In genomic region chr3:38346584-38347410, GRCh38 we compare ENCODE assay signal across 1 cellular context.
TF ChIP-seq lines count a peak whose summit lies in the region.

TSS of gene XYLB (plus strand) at chr3:38346785. CDS start at chr3:38346869, 84 bp downstream.

TF ChIP-seq in HEK293, 187 proteins besides CTCF, POLR2A, EP300 and RAD21 (continued from another document):
- TF ChIP-seq ZNF354C (tag by site-specific recombination; IDR thresholded peaks at IDR 0.05; ENCODE audit: borderline replicate concordance, low read depth) = no peak
- TF ChIP-seq ZNF776 (tag by site-specific recombination; IDR thresholded peaks at IDR 0.05; ENCODE audit: borderline replicate concordance) = no peak
- TF ChIP-seq GLI4 (tag by site-specific recombination; IDR thresholded peaks at IDR 0.05) = no peak
- TF ChIP-seq REPIN1 (tag by site-specific recombination; IDR thresholded peaks at IDR 0.05; ENCODE audit: low read depth) = no peak
- no peak for TF ChIP-seq OVOL3 (tag by site-specific recombination; IDR thresholded peaks at IDR 0.05)
- no peak for TF ChIP-seq ZNF214 (tag by site-specific recombination; IDR thresholded peaks at IDR 0.05; ENCODE audit: borderline replicate concordance)
- TF ChIP-seq SP2 (tag by site-specific recombination; IDR thresholded peaks at IDR 0.05) = peak; percentile 85
- TF ChIP-seq ZBTB11 (tag by site-specific recombination; conservative IDR thresholded peaks at IDR 0.05; ENCODE audit: low read depth) = peak; percentile 78
- TF ChIP-seq ZNF112 (tag by site-specific recombination; IDR thresholded peaks at IDR 0.05) = no peak
- no peak for TF ChIP-seq BCL11B (tag by site-specific recombination; IDR thresholded peaks at IDR 0.05; ENCODE audit: low read depth)
